8 cellular contexts compared by ENCODE assay signal in the genomic region with DNA sequence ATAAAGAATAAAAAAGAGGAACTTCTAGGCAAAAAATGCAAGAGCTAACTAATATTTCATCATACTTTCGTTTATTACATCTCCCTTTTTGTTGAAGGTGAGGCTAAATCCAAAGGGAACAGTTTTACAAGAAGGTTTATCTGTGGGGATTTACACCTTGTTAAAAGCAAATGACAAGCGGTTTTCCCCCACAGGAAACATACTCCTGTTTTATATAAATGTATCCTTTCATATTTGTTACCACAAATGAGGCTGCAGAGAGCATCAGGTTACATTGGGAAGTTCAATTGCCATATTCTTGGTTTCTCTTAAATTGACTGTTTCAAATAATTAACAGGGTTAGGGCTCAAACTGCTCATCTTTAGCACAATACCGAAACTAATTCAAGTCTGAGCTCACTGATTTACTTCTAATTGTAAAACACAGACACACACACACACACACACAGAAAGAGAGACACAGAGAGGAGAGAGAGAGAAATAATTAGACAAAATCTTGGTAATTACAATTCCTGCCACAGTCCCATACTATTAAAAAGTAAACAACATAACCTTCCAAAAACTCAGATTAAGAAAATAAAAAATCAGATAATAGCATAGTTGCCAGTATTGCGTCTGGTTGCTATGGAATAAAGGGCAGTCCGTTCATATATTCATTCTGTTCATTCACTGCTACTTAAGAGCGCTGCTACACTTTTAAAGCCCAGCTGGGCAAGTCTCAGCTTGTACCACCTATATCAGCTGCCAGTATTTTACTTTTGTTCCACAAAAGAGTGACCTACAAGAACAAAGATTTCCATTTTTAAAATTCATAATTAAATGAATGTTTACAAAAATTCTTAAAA. TPM values are rescaled to one million over a fixed set of nuclear protein-coding genes. Genes with fewer than 3 reads are reported as not detected.
A peak's percentile ranks its signal among the peaks of the same experiment; 100 is the strongest.
DNase-seq lines count a peak whose midpoint lies in the region; ATAC-seq and TF ChIP-seq lines count a peak whose summit lies in the region.

No MANE protein-coding gene starts in this region.

- H3K4me2 ChIP-seq in PC-3 (ENCODE audit: low read length), result peak overlapping the region; percentile 49

- H3K9ac ChIP-seq in HUES48 (ENCODE audit: low read depth, low read length) (peak overlapping the region; percentile 35; the same call in 1 of the 2 replicates), PC-3 (ENCODE audit: low read length) (no peak overlapping the region)

- DNase-seq in right atrium auricular region (ENCODE audit: low spot score), result no peak
- DNase-seq in left cardiac atrium, result no peak
- DNase-seq in PC-3, result no peak
- peak; percentile 40 for DNase-seq in fibroblast of the aortic adventitia (ENCODE audit: low read depth)
- no peak for DNase-seq in GM10248 (ENCODE audit: extremely low spot score)
- DNase-seq in UCSD-AML1 (lab: John Stamatoyannopoulos, UW; ENCODE audit: unreplicated experiment), result no peak
- DNase-seq in central memory CD4-positive, alpha-beta T cell, result no peak

- CTCF ChIA-PET in PC-3 (lab: Charles Lee), result no interaction called here
- CTCF ChIA-PET in GM10248 (lab: Yijun Ruan, JAX), result interaction anchor here (1.1 to 1.6 kb wide), 5 partner anchors 7 to 268 kb away, joined by 3 to 5 read pairs (median 4); no protein-coding TSS in a partner anchor

- ATAC-seq in left cardiac atrium (no peak), PC-3 (peak; percentile 53)

- no peak overlapping the region for H2AFZ ChIP-seq in PC-3 (ENCODE audit: low read length)

- BruUV-seq in PC-3 (replicated peaks; lab: Mats Ljungman, UMichigan), result no TSS peak

- no peaks in the 10 kb centered on the region for H4K20me1 ChIP-seq in PC-3 (ENCODE audit: low read length)

- no peaks in the 10 kb centered on the region for H3K27me3 ChIP-seq in right atrium auricular region
- H3K27me3 ChIP-seq in HUES48 (ENCODE audit: control insufficient read depth, insufficient read depth, low read length), result no peaks in the 10 kb centered on the region
- H3K27me3 ChIP-seq in PC-3 (ENCODE audit: low read length), result no peaks in the 10 kb centered on the region

- POLR2A ChIA-PET in PC-3 (lab: Charles Lee; ENCODE audit: unreplicated experiment), result no interaction called here
- POLR2A ChIA-PET in GM10248 (lab: Yijun Ruan, JAX), result interaction anchor here (1.7 kb wide), 1 partner anchor 18 kb away, joined by 5 read pairs; no protein-coding TSS in a partner anchor

- intact Hi-C loops in left cardiac atrium (cut with DNase I), result no loop called here
- intact Hi-C loops in PC-3 (cut with micrococcal nuclease), result no loop called here

- TF ChIP-seq CTCF in right atrium auricular region (IDR thresholded peaks at IDR 0.05) (no peak), PC-3 (conservative IDR thresholded peaks at IDR 0.05; ENCODE audit: low read depth, low read length) (no peak), fibroblast of the aortic adventitia (IDR thresholded peaks at IDR 0.05; ENCODE audit: insufficient read depth, low read length) (no peak), GM10248 (IDR thresholded peaks at IDR 0.05; ENCODE audit: control extremely low read depth, extremely low read depth, low read depth, missing control alignments) (no peak)

- H3F3A ChIP-seq in PC-3 (ENCODE audit: low read length, unreplicated experiment), result no peaks in the 10 kb centered on the region

- H3K4me3 ChIP-seq in right atrium auricular region, result peak overlapping the region in 1 of 2 donors; percentile 14
- H3K4me3 ChIP-seq in HUES48 (ENCODE audit: low read depth, low read length), result no peak overlapping the region
- H3K4me3 ChIP-seq in PC-3 (ENCODE audit: low read length), result no peak overlapping the region
- no peak overlapping the region for H3K4me3 ChIP-seq in fibroblast of the aortic adventitia (ENCODE audit: low read depth, low read length)

- peak overlapping the region; percentile 25 to 48 for H3K27ac ChIP-seq in right atrium auricular region
- H3K27ac ChIP-seq in HUES48 (ENCODE audit: low read depth, low read length), result peak overlapping the region; percentile 28
- H3K27ac ChIP-seq in PC-3 (ENCODE audit: low read length), result no peak overlapping the region

- peaks cover 0 to 11% of the 10 kb centered on the region in 2 donors for H3K4me1 ChIP-seq in right atrium auricular region
- H3K4me1 ChIP-seq in HUES48 (ENCODE audit: control insufficient read depth, insufficient read depth, low read length), result peaks cover 61% of the 10 kb centered on the region
- H3K4me1 ChIP-seq in PC-3 (ENCODE audit: insufficient read depth, low read length), result peaks cover 21% of the 10 kb centered on the region

- H3K9me3 ChIP-seq in right atrium auricular region (no peaks in the 10 kb centered on the region), HUES48 (ENCODE audit: control insufficient read depth, insufficient read depth, low read length) (no peaks in the 10 kb centered on the region), PC-3 (ENCODE audit: low read length) (no peaks in the 10 kb centered on the region)

- H3K79me2 ChIP-seq in PC-3 (ENCODE audit: low read length), result no peaks in the 10 kb centered on the region

- H3K9me2 ChIP-seq in PC-3 (replicated peaks; ENCODE audit: low read length), result no peaks in the 10 kb centered on the region

- H3K36me3 ChIP-seq in right atrium auricular region, result no peaks in the 10 kb centered on the region
- no peaks in the 10 kb centered on the region; the same call in 1 of the 2 replicates for H3K36me3 ChIP-seq in HUES48 (ENCODE audit: control insufficient read depth, insufficient read depth, low read length)
- H3K36me3 ChIP-seq in PC-3 (ENCODE audit: low read depth, low read length), result no peaks in the 10 kb centered on the region

RNA-seq across cellular contexts. Expression of a gene that starts 17.0 kb away (rescaled TPM):
- total RNA-seq in right atrium auricular region (1 to 10 TPM; 2.2 to 2.7 TPM), left cardiac atrium (1 to 10 TPM; 4.2 to 4.6 TPM), PC-3 (2014; rRNA removed) (2.3 and 4.5 TPM in 2 replicates), fibroblast of the aortic adventitia (ENCODE audit: low replicate concordance) (0.98 and 3.1 TPM in 2 replicates)
